1 cellular context compared by ENCODE assay signal in genomic region chr16:57184890-57185445, GRCh38.
TF ChIP-seq lines count a peak whose summit lies in the region.

No MANE protein-coding gene starts in this region.

TF ChIP-seq in SK-N-SH treated with all-trans-retinoic acid at 6 μM for 48 hours, 23 proteins besides CTCF, POLR2A, EP300 and RAD21 (continued from another document):
- TF ChIP-seq, protein P1, sequence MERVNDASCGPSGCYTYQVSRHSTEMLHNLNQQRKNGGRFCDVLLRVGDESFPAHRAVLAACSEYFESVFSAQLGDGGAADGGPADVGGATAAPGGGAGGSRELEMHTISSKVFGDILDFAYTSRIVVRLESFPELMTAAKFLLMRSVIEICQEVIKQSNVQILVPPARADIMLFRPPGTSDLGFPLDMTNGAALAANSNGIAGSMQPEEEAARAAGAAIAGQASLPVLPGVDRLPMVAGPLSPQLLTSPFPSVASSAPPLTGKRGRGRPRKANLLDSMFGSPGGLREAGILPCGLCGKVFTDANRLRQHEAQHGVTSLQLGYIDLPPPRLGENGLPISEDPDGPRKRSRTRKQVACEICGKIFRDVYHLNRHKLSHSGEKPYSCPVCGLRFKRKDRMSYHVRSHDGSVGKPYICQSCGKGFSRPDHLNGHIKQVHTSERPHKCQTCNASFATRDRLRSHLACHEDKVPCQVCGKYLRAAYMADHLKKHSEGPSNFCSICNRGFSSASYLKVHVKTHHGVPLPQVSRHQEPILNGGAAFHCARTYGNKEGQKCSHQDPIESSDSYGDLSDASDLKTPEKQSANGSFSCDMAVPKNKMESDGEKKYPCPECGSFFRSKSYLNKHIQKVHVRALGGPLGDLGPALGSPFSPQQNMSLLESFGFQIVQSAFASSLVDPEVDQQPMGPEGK (CRISPR knock-in tag; IDR thresholded peaks at IDR 0.05; ENCODE audit: borderline replicate concordance): no peak
